9 cellular contexts compared by ENCODE assay signal in genomic region chr11:116993599-116993998, GRCh38.
DNase-seq lines count a peak whose midpoint lies in the region; ATAC-seq lines count a peak whose summit lies in the region.
"Had no signal": no experiment of that assay in that cellular context is flagged by ENCODE, and none has a peak within 500 bp of the region (broad histone marks: within the 10 kb centered on the region; RNA-seq: fewer than 3 reads in every experiment).

No MANE protein-coding gene starts in this region.

- H3K9me3 Mint-ChIP-seq in activated naive CD8-positive, alpha-beta T cell treated with anti-CD3 and anti-CD28 coated beads, Interleukin-2, amount 50 U/mL, for 24 hours: no peaks in the 10 kb centered on the region

- H3K27me3 Mint-ChIP-seq in activated naive CD8-positive, alpha-beta T cell treated with anti-CD3 and anti-CD28 coated beads, Interleukin-2, amount 50 U/mL, for 24 hours: no peaks in the 10 kb centered on the region

- ATAC-seq in left cardiac atrium (peak; percentile 61 to 72), GM18861 (IDR thresholded peaks at IDR 0.05; ENCODE audit: unreplicated experiment) (no peak)
- ATAC-seq in activated naive CD8-positive, alpha-beta T cell treated with anti-CD3 and anti-CD28 coated beads, Interleukin-2, amount 50 U/mL, for 24 hours: peak; percentile 54

- H3K4me3 Mint-ChIP-seq in activated naive CD8-positive, alpha-beta T cell treated with anti-CD3 and anti-CD28 coated beads, Interleukin-2, amount 50 U/mL, for 24 hours: peak overlapping the region; percentile 28

- peaks cover 5% of the 10 kb centered on the region for H3K36me3 Mint-ChIP-seq in activated naive CD8-positive, alpha-beta T cell treated with anti-CD3 and anti-CD28 coated beads, Interleukin-2, amount 50 U/mL, for 24 hours (ENCODE audit: low read depth)

- H3K27ac Mint-ChIP-seq in activated naive CD8-positive, alpha-beta T cell treated with anti-CD3 and anti-CD28 coated beads, Interleukin-2, amount 50 U/mL, for 24 hours: peak overlapping the region; percentile 75

- DNase-seq in left cardiac atrium: no peak
- no peak for DNase-seq in cardiac septum (ENCODE audit: low spot score)
- DNase-seq in activated naive CD8-positive, alpha-beta T cell treated with anti-CD3 and anti-CD28 coated beads, Interleukin-2, amount 50 U/mL, for 24 hours: no peak
- peak; percentile 85 for DNase-seq in left kidney (ENCODE audit: low read depth, low spot score)
- DNase-seq in NCI-H526 treated with DMSO at 0.1 percent for 48 hours (lab: John Stamatoyannopoulos, UW): no peak
- no peak for DNase-seq in D341Med (ENCODE audit: low spot score)
- no peak for DNase-seq in hepatic stellate cell (ENCODE audit: low spot score)
- DNase-seq: activated CD4-positive, alpha-beta T cell treated with anti-CD3 and anti-CD28 coated beads for 4 hours had no signal

- peaks cover 61% of the 10 kb centered on the region for H3K4me1 Mint-ChIP-seq in activated naive CD8-positive, alpha-beta T cell treated with anti-CD3 and anti-CD28 coated beads, Interleukin-2, amount 50 U/mL, for 24 hours

- intact Hi-C loops in left cardiac atrium (cut with DNase I): no loop called here
- intact Hi-C loops in cardiac septum (cut with DNase I): no loop called here
